20 cellular contexts compared by ENCODE assay signal in genomic region chr15:73382131-73382530, GRCh38. TPM values are rescaled to one million over a fixed set of nuclear protein-coding genes. Genes with fewer than 3 reads are reported as not detected.
"Had no signal": no experiment of that assay in that cellular context is flagged by ENCODE, and none has a peak within 500 bp of the region (broad histone marks: within the 10 kb centered on the region; RNA-seq: fewer than 3 reads in every experiment).

No MANE protein-coding gene starts in this region.

- H3K27ac ChIP-seq: HL-60, RWPE1 had no signal

- DNase-seq: KBM-7, MM.1S, NCI-H1092 treated with DMSO at 0.1 percent for 48 hours, NCI-H1436, NCI-H187, NCI-H2029, NCI-H2081 treated with DMSO at 0.1 percent for 48 hours, NCI-H2171, NCI-H345, NCI-H446 treated with DMSO at 0.1 percent for 48 hours, NCI-H510A treated with DMSO at 0.1 percent for 48 hours, NCI-H526 treated with DMSO at 0.1 percent for 48 hours, NCI-H774, SHP77, SK-N-SH, SW 1271 had no signal

- H3K9me3 ChIP-seq: SK-N-SH had no signal

- H3K4me2 ChIP-seq: SK-N-SH had no signal

RNA-seq across cellular contexts. Expression of gene HCN4, which starts 13.4 kb away (rescaled TPM):
- total RNA-seq: LHCN-M2, SK-MEL-5 had no signal
